In genomic region chr12:92196368-92196767, GRCh38 we compare ENCODE assay signal across 15 cellular contexts. TPM values are rescaled to one million over a fixed set of nuclear protein-coding genes. Genes with fewer than 3 reads are reported as not detected.
DNase-seq lines count a peak whose midpoint lies in the region; ATAC-seq, FAIRE-seq and TF ChIP-seq lines count a peak whose summit lies in the region.
"Had no signal": no experiment of that assay in that cellular context is flagged by ENCODE, and none has a peak within 500 bp of the region (broad histone marks: within the 10 kb centered on the region; RNA-seq: fewer than 3 reads in every experiment).

No MANE protein-coding gene starts in this region.

- intact Hi-C loops in activated CD4-positive, alpha-beta T cell treated with anti-CD3 and anti-CD28 coated beads for 36 hours (cut with DNase I, micrococcal nuclease): no loop called here

- POLR2A ChIA-PET in activated CD4-positive, alpha-beta T cell treated with anti-CD3 and anti-CD28 coated beads for 36 hours (lab: Charles Lee): interaction anchor here (1.0 kb wide), 1 partner anchor 212 kb away, joined by 5 read pairs; no protein-coding TSS in a partner anchor
- POLR2A ChIA-PET in WTC11 (lab: Charles Lee): no interaction called here

- peak; percentile 38 for FAIRE-seq in H54 (lab: Jason Lieb, UNC)
- FAIRE-seq: GM18507 had no signal

- H3K27ac Mint-ChIP-seq in activated CD4-positive, alpha-beta T cell treated with anti-CD3 and anti-CD28 coated beads for 36 hours: no peak overlapping the region
- no peak overlapping the region for H3K27ac Mint-ChIP-seq in WTC11
- no peak overlapping the region for H3K27ac Mint-ChIP-seq in T-helper 17 cell
- H3K27ac Mint-ChIP-seq: CD4-positive, CD25-positive, alpha-beta regulatory T cell; CD8-positive, alpha-beta T cell; GM23338 had no signal

- H3K4me1 Mint-ChIP-seq in activated CD4-positive, alpha-beta T cell treated with anti-CD3 and anti-CD28 coated beads for 36 hours: peaks cover 4% of the 10 kb centered on the region
- H3K4me1 Mint-ChIP-seq in WTC11: peaks cover 14% of the 10 kb centered on the region
- no peaks in the 10 kb centered on the region for H3K4me1 Mint-ChIP-seq in T-helper 17 cell

- peaks cover 3% of the 10 kb centered on the region for H3K36me3 Mint-ChIP-seq in activated CD4-positive, alpha-beta T cell treated with anti-CD3 and anti-CD28 coated beads for 36 hours (ENCODE audit: low read depth)
- peaks cover 6% of the 10 kb centered on the region; the same call in 1 of the 2 replicates for H3K36me3 Mint-ChIP-seq in WTC11
- H3K36me3 Mint-ChIP-seq in T-helper 17 cell (ENCODE audit: low read depth): no peaks in the 10 kb centered on the region
- H3K36me3 Mint-ChIP-seq: CD4-positive, CD25-positive, alpha-beta regulatory T cell; CD8-positive, alpha-beta T cell had no signal

- no peak overlapping the region for H3K4me3 Mint-ChIP-seq in activated CD4-positive, alpha-beta T cell treated with anti-CD3 and anti-CD28 coated beads for 36 hours
- H3K4me3 Mint-ChIP-seq in WTC11: no peak overlapping the region
- H3K4me3 Mint-ChIP-seq in T-helper 17 cell: no peak overlapping the region
- H3K4me3 Mint-ChIP-seq: CD4-positive, CD25-positive, alpha-beta regulatory T cell; CD8-positive, alpha-beta T cell; GM23338 had no signal

- no peak for TF ChIP-seq CTCF in WTC11 (IDR thresholded peaks at IDR 0.05)

- no peaks in the 10 kb centered on the region for H3K27me3 Mint-ChIP-seq in activated CD4-positive, alpha-beta T cell treated with anti-CD3 and anti-CD28 coated beads for 36 hours
- H3K27me3 Mint-ChIP-seq in WTC11 (ENCODE audit: low read depth) (no peaks in the 10 kb centered on the region), T-helper 17 cell (no peaks in the 10 kb centered on the region)
- H3K27me3 Mint-ChIP-seq: CD4-positive, CD25-positive, alpha-beta regulatory T cell had no signal

- no peak for DNase-seq in activated CD4-positive, alpha-beta T cell treated with anti-CD3 and anti-CD28 coated beads for 36 hours
- no peak for DNase-seq in activated CD4-positive, alpha-beta T cell treated with anti-CD3 and anti-CD28 coated beads, Interleukin-2, amount 50 U/mL, for 4 hours
- DNase-seq in H54 (ENCODE audit: insufficient read length, low spot score) (no peak), WTC11 (ENCODE audit: low spot score) (no peak), CD1c-positive myeloid dendritic cell (ENCODE audit: extremely low spot score) (no peak), T-helper 17 cell (no peak)
- DNase-seq: C1 segment of cervical spinal cord; Caco-2; CD4-positive, CD25-positive, alpha-beta regulatory T cell; CD8-positive, alpha-beta T cell; DMS153; DND-41 had no signal

- H3K9me3 Mint-ChIP-seq in activated CD4-positive, alpha-beta T cell treated with anti-CD3 and anti-CD28 coated beads for 36 hours (ENCODE audit: low read depth): peaks cover 6% of the 10 kb centered on the region
- peaks cover 15% of the 10 kb centered on the region for H3K9me3 Mint-ChIP-seq in WTC11

- CTCF ChIA-PET in activated CD4-positive, alpha-beta T cell treated with anti-CD3 and anti-CD28 coated beads for 36 hours (lab: Charles Lee): interaction anchor here (0.5 to 0.8 kb wide), 2 partner anchors 145 to 269 kb away, joined by 3 read pairs; no protein-coding TSS in a partner anchor
- CTCF ChIA-PET in WTC11 (lab: Charles Lee): no interaction called here

- H3K9me3 ChIP-seq in T-helper 17 cell (ENCODE audit: control insufficient read depth, low read length, poor library complexity, severe bottlenecking): no peaks in the 10 kb centered on the region
- H3K9me3 ChIP-seq: HAP-1 had no signal

- peak; percentile 47 for ATAC-seq in activated CD4-positive, alpha-beta T cell treated with anti-CD3 and anti-CD28 coated beads for 36 hours
- ATAC-seq in WTC11 (no peak), T-helper 17 cell (no peak)
- ATAC-seq: CD8-positive, alpha-beta T cell; GM23338 had no signal

- no peak for TF ChIP-seq POLR2A in H54 (IDR thresholded peaks at IDR 0.05; ENCODE audit: low read depth, low read length)

TF ChIP-seq in WTC11, 78 proteins besides CTCF, POLR2A, EP300 and RAD21:
- TF ChIP-seq SOX15 (CRISPR knock-in tag; IDR thresholded peaks at IDR 0.05): no peak
- TF ChIP-seq CREB1 (CRISPR knock-in tag; IDR thresholded peaks at IDR 0.05): no peak
- peak; percentile 86 for TF ChIP-seq ZNF317 (CRISPR knock-in tag; IDR thresholded peaks at IDR 0.05; ENCODE audit: borderline replicate concordance, low read depth)
TF ChIP-seq in WTC11: peak in this region for 1.

RNA-seq across cellular contexts. Expression of gene BTG1, which starts 50.7 kb away (rescaled TPM):
- 100 to 1,000 TPM in 1 of 2 experiments, 10 to 100 TPM in 1; 76.6 to 131 TPM for total RNA-seq in activated CD4-positive, alpha-beta T cell treated with anti-CD3 and anti-CD28 coated beads for 36 hours
- total RNA-seq in WTC11 (2021) (26.7 to 32.0 TPM (median 31.2 TPM) in 3 replicates), T-helper 17 cell (1,000 to 10,000 TPM; 1,109 to 1,137 TPM)

Comparison
In these comparisons a context has a peak if more than half of its experiments do, and no peak if none do; other contexts are left out.
1. RNA of gene BTG1, which starts 50.7 kb away (total RNA-seq): 1,109 to 1,137 TPM in T-helper 17 cell; 76.6 to 131 TPM in activated CD4-positive, alpha-beta T cell treated with anti-CD3 and anti-CD28 coated beads for 36 hours and 26.7 to 32.0 TPM in WTC11; every median in the first group is over 4 times any median in the second.